Comparison of ENCODE assay signal across 13 cellular contexts in genomic region chr12:94290353-94290752, GRCh38.
A peak's percentile ranks its signal among the peaks of the same experiment; 100 is the strongest.
DNase-seq lines count a peak whose midpoint lies in the region; ATAC-seq and TF ChIP-seq lines count a peak whose summit lies in the region.
"Had no signal": no experiment of that assay in that cellular context is flagged by ENCODE, and none has a peak within 500 bp of the region (broad histone marks: within the 10 kb centered on the region; RNA-seq: fewer than 3 reads in every experiment).

No MANE protein-coding gene starts in this region.

- H3K27ac ChIP-seq in esophagus (ENCODE audit: low read depth in 2 of 2, low read length in 1 of 2) = peak overlapping the region; percentile 7 to 34
- H3K27ac ChIP-seq in upper lobe of right lung = peak overlapping the region; percentile 67
- H3K27ac ChIP-seq: right lobe of liver had no signal

- H3K4me1 ChIP-seq in esophagus (ENCODE audit: control insufficient read depth in 2 of 2, insufficient read depth in 2 of 2, low read length in 1 of 2) (peaks cover 0 to 2% of the 10 kb centered on the region in 2 donors), upper lobe of right lung (peaks cover 17% of the 10 kb centered on the region)

- no peaks in the 10 kb centered on the region for H3K27me3 ChIP-seq in esophagus (ENCODE audit: control insufficient read depth in 1 of 2, insufficient read depth in 2 of 2, low read length in 2 of 2)
- no peaks in the 10 kb centered on the region for H3K27me3 ChIP-seq in upper lobe of right lung
- H3K27me3 ChIP-seq: right lobe of liver had no signal

- intact Hi-C loops in upper lobe of right lung (cut with DNase I) = no loop called here

- peak; percentile 55 for ATAC-seq in upper lobe of right lung
- ATAC-seq in HG03432 (IDR thresholded peaks at IDR 0.05; ENCODE audit: unreplicated experiment) = no peak
- ATAC-seq in HG02973 (IDR thresholded peaks at IDR 0.05; ENCODE audit: unreplicated experiment) = no peak

- peaks cover 9% of the 10 kb centered on the region for H3K36me3 Mint-ChIP-seq in nephron (ENCODE audit: low read depth)

- TF ChIP-seq CTCF in nephron (IDR thresholded peaks at IDR 0.05; ENCODE audit: unreplicated experiment in 3 of 3) = no peak
- no peak for TF ChIP-seq CTCF in upper lobe of right lung (IDR thresholded peaks at IDR 0.05)

- DNase-seq in NCI-H1092 treated with DMSO at 0.1 percent for 48 hours (lab: John Stamatoyannopoulos, UW) (peak; percentile 2), NCI-H1092 (lab: John Stamatoyannopoulos, UW) (no peak), upper lobe of right lung (no peak), GOT3 (lab: John Stamatoyannopoulos, UW) (no peak)
- DNase-seq: activated CD4-positive, alpha-beta T cell treated with anti-CD3 and anti-CD28 coated beads for 4 hours; hippocampal formation; MM.1S; NCI-H69; right lobe of liver had no signal

- H3K4me3 Mint-ChIP-seq in nephron = no peak overlapping the region

- peaks cover 51% of the 10 kb centered on the region for H3K4me1 Mint-ChIP-seq in nephron

- H3K9me3 ChIP-seq in esophagus (ENCODE audit: control insufficient read depth in 2 of 2, insufficient read depth in 1 of 2, low read depth in 1 of 2, low read length in 1 of 2) (no peaks in the 10 kb centered on the region), upper lobe of right lung (no peaks in the 10 kb centered on the region)
- H3K9me3 ChIP-seq: right lobe of liver had no signal

- H3K9me3 Mint-ChIP-seq in nephron = no peaks in the 10 kb centered on the region

- H3K4me3 ChIP-seq in esophagus (ENCODE audit: low read depth in 1 of 2, low read length in 2 of 2) (no peak overlapping the region), upper lobe of right lung (no peak overlapping the region)
- H3K4me3 ChIP-seq: right lobe of liver had no signal

- H3K36me3 ChIP-seq in esophagus (ENCODE audit: control insufficient read depth in 2 of 2, insufficient read depth in 2 of 2, low read length in 1 of 2) (no peaks in the 10 kb centered on the region), upper lobe of right lung (no peaks in the 10 kb centered on the region)
- H3K36me3 ChIP-seq: right lobe of liver had no signal

- peak overlapping the region; percentile 30 to 90 (median 43) for H3K27ac Mint-ChIP-seq in nephron

- peaks cover 2% of the 10 kb centered on the region for H3K27me3 Mint-ChIP-seq in nephron (ENCODE audit: low read depth)

- WGBS in esophagus, 2 donors = 44 to 62% methylated on average over 4 of the region's 4 CpGs
